8 cellular contexts compared by ENCODE assay signal in genomic region chr1:155000725-155001437, GRCh38. TPM values are rescaled to one million over a fixed set of nuclear protein-coding genes. Genes with fewer than 3 reads are reported as not detected.
A peak's percentile ranks its signal among the peaks of the same experiment; 100 is the strongest.
DNase-seq lines count a peak whose midpoint lies in the region; ATAC-seq and TF ChIP-seq lines count a peak whose summit lies in the region.

No MANE protein-coding gene starts in this region.

- peak overlapping the region; percentile 99 for H3K27ac ChIP-seq in mucosa of rectum (ENCODE audit: low read depth in 2 of 2, low read length in 2 of 2)

- peak; percentile 68 for TF ChIP-seq POLR2A in erythroblast (IDR thresholded peaks at IDR 0.05; ENCODE audit: low read length)

- ATAC-seq in GM21515 (IDR thresholded peaks at IDR 0.05; ENCODE audit: unreplicated experiment), result peak; percentile 30
- peak; percentile 54 to 56 for ATAC-seq in activated T-cell treated with anti-CD3 and anti-CD28 coated beads, Interleukin-2, amount 50 U/mL, for 4 hours

- peaks cover 22% of the 10 kb centered on the region for H3K4me1 Mint-ChIP-seq in Caco-2 (ENCODE audit: low read depth, unreplicated experiment)
- H3K4me1 Mint-ChIP-seq in activated T-cell treated with anti-CD3 and anti-CD28 coated beads, Interleukin-2, amount 50 U/mL, for 4 hours (ENCODE audit: low read depth), result peaks cover 46% of the 10 kb centered on the region

- H3K27me3 Mint-ChIP-seq in Caco-2 (ENCODE audit: insufficient read depth, unreplicated experiment), result no peaks in the 10 kb centered on the region
- H3K27me3 Mint-ChIP-seq in activated T-cell treated with anti-CD3 and anti-CD28 coated beads, Interleukin-2, amount 50 U/mL, for 4 hours (ENCODE audit: low read depth), result no peaks in the 10 kb centered on the region

- peak in 1 of 2 experiments; percentile 24 for TF ChIP-seq CTCF in Caco-2 (IDR thresholded peaks at IDR 0.05; ENCODE audit: insufficient read depth in 1 of 2, low read depth in 1 of 2, low read length in 1 of 2, severe bottlenecking in 1 of 2, unreplicated experiment in 1 of 2)

- H3K4me1 ChIP-seq in Caco-2, result peaks cover 15% of the 10 kb centered on the region
- H3K4me1 ChIP-seq in mucosa of rectum (ENCODE audit: control insufficient read depth in 2 of 2, insufficient read depth in 2 of 2, low read length in 2 of 2), result peaks cover 25 to 38% of the 10 kb centered on the region in 2 donors

- H3K27ac Mint-ChIP-seq in Caco-2 (ENCODE audit: unreplicated experiment), result peak overlapping the region; percentile 96

- BruUV-seq in Caco-2 (replicated peaks; lab: Mats Ljungman, UMichigan), result no TSS peak

- no peaks in the 10 kb centered on the region for H3K9me3 Mint-ChIP-seq in Caco-2 (ENCODE audit: unreplicated experiment)
- H3K9me3 Mint-ChIP-seq in activated T-cell treated with anti-CD3 and anti-CD28 coated beads, Interleukin-2, amount 50 U/mL, for 4 hours, result no peaks in the 10 kb centered on the region

- peaks cover 1% of the 10 kb centered on the region for H3K36me3 ChIP-seq in Caco-2 (ENCODE audit: control insufficient read depth, insufficient read depth, low read length)
- peaks cover 0 to 3% of the 10 kb centered on the region in 2 donors for H3K36me3 ChIP-seq in mucosa of rectum (ENCODE audit: control insufficient read depth in 2 of 2, insufficient read depth in 2 of 2, low read length in 2 of 2)

- DNase-seq in Caco-2 (peak; percentile 99 to 100), erythroblast (lab: John Stamatoyannopoulos, UW) (peak; percentile 89 to 91)
- DNase-seq in Jurkat, Clone E6-1 (ENCODE audit: low read depth, low spot score), result no peak
- DNase-seq in activated T-cell treated with anti-CD3 and anti-CD28 coated beads, Interleukin-2, amount 50 U/mL, for 4 hours, result peak; percentile 64
- peak; percentile 92 for DNase-seq in stimulated activated CD8-positive, alpha-beta memory T cell treated with anti-CD3 and anti-CD28 coated beads, Interleukin-4, amount 100 ng/mL, for 48 hours

- H3K9me3 ChIP-seq in Caco-2 (no peaks in the 10 kb centered on the region), mucosa of rectum (ENCODE audit: control insufficient read depth in 2 of 2, low read length in 2 of 2) (no peaks in the 10 kb centered on the region)

- H3K9ac ChIP-seq in mucosa of rectum (ENCODE audit: low read depth in 1 of 2, low read length in 2 of 2), result peak overlapping the region; percentile 89 to 93

- intact Hi-C loops in Caco-2 (cut with micrococcal nuclease; ENCODE audit: unreplicated experiment), result loop anchor here (1.0 to 5.0 kb wide), 5 partner anchors 18 to 442 kb away; partner anchors contain the start of genes EFNA1, FLAD1, PYGO2 and UBE2Q1

- H3K27me3 ChIP-seq in Caco-2 (replicated peaks; ENCODE audit: control insufficient read depth, insufficient read depth, low read length) (no peaks in the 10 kb centered on the region), mucosa of rectum (ENCODE audit: control insufficient read depth in 2 of 2, insufficient read depth in 2 of 2, low read length in 2 of 2) (no peaks in the 10 kb centered on the region)

- POLR2A ChIA-PET in Caco-2 (lab: Charles Lee), result interaction anchor here (0.5 to 2.1 kb wide), 5 partner anchors 18 to 65 kb away, joined by 3 to 75 read pairs (median 3); partner anchors contain the start of genes FLAD1, PMVK and SHC1

- peaks cover 37% of the 10 kb centered on the region for H3K36me3 Mint-ChIP-seq in Caco-2 (ENCODE audit: insufficient read depth, unreplicated experiment)
- H3K36me3 Mint-ChIP-seq in activated T-cell treated with anti-CD3 and anti-CD28 coated beads, Interleukin-2, amount 50 U/mL, for 4 hours (ENCODE audit: insufficient read depth), result no peaks in the 10 kb centered on the region

- peak overlapping the region; percentile 92 for H3K4me3 ChIP-seq in Caco-2 (ENCODE audit: low read depth, low read length)
- H3K4me3 ChIP-seq in Jurkat, Clone E6-1 (ENCODE audit: low read length), result peak overlapping the region; percentile 47
- H3K4me3 ChIP-seq in mucosa of rectum (ENCODE audit: low read length in 2 of 2), result peak overlapping the region; percentile 87 to 88

- CTCF ChIA-PET in Caco-2 (lab: Charles Lee), result interaction anchor here (1.0 to 2.1 kb wide), 3 partner anchors 16 to 50 kb away, joined by 3 to 7 read pairs (median 5); partner anchors contain the start of gene ADAM15

- H3K4me3 Mint-ChIP-seq in Caco-2 (ENCODE audit: unreplicated experiment), result peak overlapping the region; percentile 96
- H3K4me3 Mint-ChIP-seq in activated T-cell treated with anti-CD3 and anti-CD28 coated beads, Interleukin-2, amount 50 U/mL, for 4 hours, result peak overlapping the region; percentile 88

TF ChIP-seq in PFSK-1, 5 proteins besides CTCF, POLR2A, EP300 and RAD21:
- TF ChIP-seq SIN3A (IDR thresholded peaks at IDR 0.05; ENCODE audit: borderline replicate concordance, insufficient read depth, low read length) (no peak), TAF1 (IDR thresholded peaks at IDR 0.05; ENCODE audit: borderline replicate concordance, insufficient read depth, low read length) (peak; percentile 70; the same call in 1 of the 2 replicates), POLR2AphosphoS5 (IDR thresholded peaks at IDR 0.05; ENCODE audit: low read depth, low read length) (peak; percentile 53; the same call in 1 of the 2 replicates)

RNA-seq across cellular contexts. Expression of gene ZBTB7B, which starts 1.7 kb away (rescaled TPM):
- total RNA-seq in Caco-2 (2022), result 42.9 and 46.8 TPM in 2 replicates
- polyA plus RNA-seq in Jurkat, Clone E6-1 (2012; ENCODE audit: insufficient read depth, insufficient read length), result 3.9 TPM
- polyA plus RNA-seq in PFSK-1 (2012; ENCODE audit: insufficient read length, low read depth), result 27.3 TPM
- 10 to 100 TPM; 40.6 to 76.0 (median 52.2) TPM for total RNA-seq in activated T-cell treated with anti-CD3 and anti-CD28 coated beads, Interleukin-2, amount 50 U/mL, for 4 hours

RNA-seq across cellular contexts. Expression of gene LENEP, which starts 7.5 kb away (rescaled TPM):
- total RNA-seq in Caco-2 (2022), result 0.50 and 0.53 TPM in 2 replicates
- polyA plus RNA-seq in Jurkat, Clone E6-1 (2012; ENCODE audit: insufficient read depth, insufficient read length), result not detected
- 0.48 TPM for polyA plus RNA-seq in PFSK-1 (2012; ENCODE audit: insufficient read length, low read depth)
- total RNA-seq in activated T-cell treated with anti-CD3 and anti-CD28 coated beads, Interleukin-2, amount 50 U/mL, for 4 hours, result under 1 TPM in 2 of 3 donors, not detected in 1; 0.40 to 0.50 TPM

RNA-seq across cellular contexts. Expression of gene FLAD1, which starts 17.7 kb away (rescaled TPM):
- total RNA-seq in Caco-2 (2022), result 51.3 and 61.5 TPM in 2 replicates
- polyA plus RNA-seq in Jurkat, Clone E6-1 (2012; ENCODE audit: insufficient read depth, insufficient read length), result 80.9 TPM
- polyA plus RNA-seq in PFSK-1 (2012; ENCODE audit: insufficient read length, low read depth), result 94.8 TPM
- total RNA-seq in activated T-cell treated with anti-CD3 and anti-CD28 coated beads, Interleukin-2, amount 50 U/mL, for 4 hours, result 100 to 1,000 TPM; 108 to 109 (median 108) TPM

RNA-seq across cellular contexts. Expression of gene CKS1B, which starts 26.4 kb away (rescaled TPM):
- 243 and 259 TPM in 2 replicates for total RNA-seq in Caco-2 (2022)
- 355 TPM for polyA plus RNA-seq in Jurkat, Clone E6-1 (2012; ENCODE audit: insufficient read depth, insufficient read length)
- 151 TPM for polyA plus RNA-seq in PFSK-1 (2012; ENCODE audit: insufficient read length, low read depth)
- 10 to 100 TPM; 61.5 to 78.5 (median 76.7) TPM for total RNA-seq in activated T-cell treated with anti-CD3 and anti-CD28 coated beads, Interleukin-2, amount 50 U/mL, for 4 hours

RNA-seq across cellular contexts. Expression of gene SHC1, which starts 30.3 kb away (rescaled TPM):
- total RNA-seq in Caco-2 (2022), result 58.0 and 59.6 TPM in 2 replicates
- polyA plus RNA-seq in Jurkat, Clone E6-1 (2012; ENCODE audit: insufficient read depth, insufficient read length), result 40.0 TPM
- 207 TPM for polyA plus RNA-seq in PFSK-1 (2012; ENCODE audit: insufficient read length, low read depth)
- total RNA-seq in activated T-cell treated with anti-CD3 and anti-CD28 coated beads, Interleukin-2, amount 50 U/mL, for 4 hours, result 10 to 100 TPM; 38.7 to 43.7 (median 39.2) TPM
